1 cellular context compared by ENCODE assay signal in genomic region chr3:42876401-42876800, GRCh38.
A peak's percentile ranks its signal among the peaks of the same experiment; 100 is the strongest.
TF ChIP-seq lines count a peak whose summit lies in the region.

No MANE protein-coding gene starts in this region.

TF ChIP-seq in HepG2, 621 proteins besides CTCF, POLR2A, EP300 and RAD21:
- TF ChIP-seq NCOA5 (CRISPR knock-in tag; IDR thresholded peaks at IDR 0.05) (no peak), ZNF276 (CRISPR knock-in tag; IDR thresholded peaks at IDR 0.05; ENCODE audit: low read depth) (0 out of 2 replicates have a peak, but pooled peaks have one; percentile 43), ZNF34 (CRISPR knock-in tag; IDR thresholded peaks at IDR 0.05; ENCODE audit: borderline replicate concordance) (0 out of 2 replicates have a peak, but pooled peaks have one; percentile 41), BRD4 (CRISPR knock-in tag; IDR thresholded peaks at IDR 0.05) (no peak), NR2F6 (IDR thresholded peaks at IDR 0.05) (0 out of 2 replicates have a peak, but pooled peaks have one; percentile 20), NR2F6 (CRISPR knock-in tag; IDR thresholded peaks at IDR 0.05) (no peak)
TF ChIP-seq in HepG2: peak in this region for 3.
